Comparison of ENCODE assay signal across 8 cellular contexts in genomic region chr11:71813481-71814355, GRCh38. TPM values are rescaled to one million over a fixed set of nuclear protein-coding genes. Genes with fewer than 3 reads are reported as not detected.
DNase-seq lines count a peak whose midpoint lies in the region; ATAC-seq and TF ChIP-seq lines count a peak whose summit lies in the region.
"Not testable (repeated sequence)": the region's sequence is repeated elsewhere in the genome, so short reads cannot be mapped to it uniquely, and the experiment has no call there.

No MANE protein-coding gene starts in this region.

- not testable (repeated sequence) for H3K36me3 Mint-ChIP-seq in activated CD4-positive, alpha-beta T cell treated with anti-CD3 and anti-CD28 coated beads for 36 hours (ENCODE audit: low read depth); MCF 10A (ENCODE audit: insufficient read depth, unreplicated experiment); stimulated activated effector memory CD8-positive, alpha-beta T cell treated with anti-CD3 and anti-CD28 coated beads, Interleukin-12 subunit alpha, Interleukin-12 subunit beta, amount 100 ng/mL, for 72 hours

- intact Hi-C loops in activated CD4-positive, alpha-beta T cell treated with anti-CD3 and anti-CD28 coated beads for 36 hours (cut with DNase I, micrococcal nuclease) = loop anchor here in 1 of 2 experiments (1.0 to 2.0 kb wide), 3 partner anchors 13 to 299 kb away; partner anchors contain the start of gene ANAPC15
- intact Hi-C loops in MCF 10A (cut with micrococcal nuclease) = not testable (repeated sequence)

- H3K36me3 ChIP-seq in right atrium auricular region = not testable (repeated sequence)

- POLR2A ChIA-PET in activated CD4-positive, alpha-beta T cell treated with anti-CD3 and anti-CD28 coated beads for 36 hours (lab: Charles Lee) = not testable (repeated sequence)
- POLR2A ChIA-PET in MCF 10A (lab: Yijun Ruan, JAX) = interaction anchor here (0.7 kb wide), 1 partner anchor 908 kb away, joined by 3 read pairs; no protein-coding TSS in a partner anchor

- TF ChIP-seq CTCF in MCF 10A (IDR thresholded peaks at IDR 0.05; ENCODE audit: unreplicated experiment) (peak; percentile 63), right atrium auricular region (IDR thresholded peaks at IDR 0.05) (peak; percentile 84), omental fat pad (IDR thresholded peaks at IDR 0.05) (peak in 2 of 3 donors; percentile 26 to 53)

- peak overlapping the region; percentile 33 to 56 for H3K4me3 ChIP-seq in right atrium auricular region

- peak; percentile 92 for ATAC-seq in activated CD4-positive, alpha-beta T cell treated with anti-CD3 and anti-CD28 coated beads for 36 hours
- not testable (repeated sequence) for ATAC-seq in omental fat pad (ENCODE audit: low FRiP score)
- ATAC-seq in stimulated activated effector memory CD8-positive, alpha-beta T cell treated with anti-CD3 and anti-CD28 coated beads, Interleukin-12 subunit alpha, Interleukin-12 subunit beta, amount 100 ng/mL, for 72 hours = peak; percentile 87

- H3K27me3 Mint-ChIP-seq in activated CD4-positive, alpha-beta T cell treated with anti-CD3 and anti-CD28 coated beads for 36 hours; MCF 10A (ENCODE audit: insufficient read depth, unreplicated experiment): not testable (repeated sequence)

- H3K4me1 Mint-ChIP-seq in activated CD4-positive, alpha-beta T cell treated with anti-CD3 and anti-CD28 coated beads for 36 hours; stimulated activated effector memory CD8-positive, alpha-beta T cell treated with anti-CD3 and anti-CD28 coated beads, Interleukin-12 subunit alpha, Interleukin-12 subunit beta, amount 100 ng/mL, for 72 hours: not testable (repeated sequence)
- H3K4me1 Mint-ChIP-seq in MCF 10A (ENCODE audit: insufficient read depth, unreplicated experiment) = peaks cover 11% of the 10 kb centered on the region

- CTCF ChIA-PET in activated CD4-positive, alpha-beta T cell treated with anti-CD3 and anti-CD28 coated beads for 36 hours (lab: Charles Lee) = interaction anchor here (1.6 to 1.8 kb wide), 2 partner anchors 13 to 115 kb away, joined by 3 to 9 read pairs; partner anchors contain the start of genes RNF121 and XNDC1N
- CTCF ChIA-PET in MCF 10A (lab: Yijun Ruan, JAX) = interaction anchor here (1.6 kb wide), 1 partner anchor 19 kb away, joined by 10 read pairs; no protein-coding TSS in a partner anchor

- peak overlapping the region; percentile 73 for H3K4me3 Mint-ChIP-seq in activated CD4-positive, alpha-beta T cell treated with anti-CD3 and anti-CD28 coated beads for 36 hours
- H3K4me3 Mint-ChIP-seq in MCF 10A (ENCODE audit: unreplicated experiment) = peak overlapping the region; percentile 58
- H3K4me3 Mint-ChIP-seq in stimulated activated effector memory CD8-positive, alpha-beta T cell treated with anti-CD3 and anti-CD28 coated beads, Interleukin-12 subunit alpha, Interleukin-12 subunit beta, amount 100 ng/mL, for 72 hours = peak overlapping the region; percentile 75

- H3K27ac Mint-ChIP-seq in activated CD4-positive, alpha-beta T cell treated with anti-CD3 and anti-CD28 coated beads for 36 hours = peak overlapping the region; percentile 83
- not testable (repeated sequence) for H3K27ac Mint-ChIP-seq in MCF 10A (ENCODE audit: low read depth, unreplicated experiment)
- H3K27ac Mint-ChIP-seq in stimulated activated effector memory CD8-positive, alpha-beta T cell treated with anti-CD3 and anti-CD28 coated beads, Interleukin-12 subunit alpha, Interleukin-12 subunit beta, amount 100 ng/mL, for 72 hours = peak overlapping the region; percentile 84

- H3K27ac ChIP-seq in right atrium auricular region = peak overlapping the region; percentile 45 to 53

- peak; percentile 59 for DNase-seq in Caki2 (ENCODE audit: low read depth)
- peak in 61 of 76 experiments; percentile 2 to 68 (median 33) for DNase-seq in HUDEP-2 (lab: John Stamatoyannopoulos, UW; ENCODE audit: unreplicated experiment in 76 of 76)
- peak; percentile 64 for DNase-seq in NCI-H774 (lab: John Stamatoyannopoulos, UW)
- DNase-seq in activated CD4-positive, alpha-beta T cell treated with anti-CD3 and anti-CD28 coated beads for 36 hours = peak; percentile 88
- peak; percentile 70 for DNase-seq in MCF 10A (ENCODE audit: unreplicated experiment)
- peak; percentile 82 for DNase-seq in right atrium auricular region (ENCODE audit: low spot score)
- peak; percentile 43 for DNase-seq in omental fat pad (ENCODE audit: low spot score)
- peak; percentile 72 to 91 for DNase-seq in stimulated activated effector memory CD8-positive, alpha-beta T cell treated with anti-CD3 and anti-CD28 coated beads, Interleukin-12 subunit alpha, Interleukin-12 subunit beta, amount 100 ng/mL, for 72 hours (ENCODE audit: low spot score in 2 of 2)

- H3K4me1 ChIP-seq in right atrium auricular region = not testable (repeated sequence)

- not testable (repeated sequence) for H3K9me3 Mint-ChIP-seq in activated CD4-positive, alpha-beta T cell treated with anti-CD3 and anti-CD28 coated beads for 36 hours (ENCODE audit: low read depth); MCF 10A (ENCODE audit: unreplicated experiment); stimulated activated effector memory CD8-positive, alpha-beta T cell treated with anti-CD3 and anti-CD28 coated beads, Interleukin-12 subunit alpha, Interleukin-12 subunit beta, amount 100 ng/mL, for 72 hours

- in situ Hi-C loops in Caki2 (cut with HindIII; ENCODE audit: low pct_unique_long_range_greater_than_20kb, low sequenced_read_pairs) = not testable (repeated sequence)

- H3K27me3 ChIP-seq in right atrium auricular region = not testable (repeated sequence)

- BruUV-seq in MCF 10A (replicated peaks; lab: Mats Ljungman, UMichigan) = not testable (repeated sequence)

- H3K9me3 ChIP-seq in right atrium auricular region = not testable (repeated sequence)

RNA-seq across cellular contexts. Expression of gene DEFB108B, which starts 19.3 kb away (rescaled TPM):
- total RNA-seq in Caki2 (2014; rRNA removed; shearing (Covaris generic); ENCODE audit: low replicate concordance) = not detected in 2 replicates
- not detected for total RNA-seq in activated CD4-positive, alpha-beta T cell treated with anti-CD3 and anti-CD28 coated beads for 36 hours
- total RNA-seq in MCF 10A (2022) = not detected in 2 replicates
- total RNA-seq in right atrium auricular region = not detected
- not detected for total RNA-seq in omental fat pad

Comparison
In these comparisons a context has a peak if more than half of its experiments do, and no peak if none do; other contexts are left out.
1. DNase-seq: peak in every context shown above with its lines; median percentile 88 in activated CD4-positive, alpha-beta T cell treated with anti-CD3 and anti-CD28 coated beads for 36 hours; 82 in right atrium auricular region; 82 in stimulated activated effector memory CD8-positive, alpha-beta T cell treated with anti-CD3 and anti-CD28 coated beads, Interleukin-12 subunit alpha, Interleukin-12 subunit beta, amount 100 ng/mL, for 72 hours; 70 in MCF 10A; 64 in NCI-H774; 59 in Caki2; 43 in omental fat pad; 33 in HUDEP-2.